ENCODE assay signal across 19 cellular contexts in genomic region chr4:147511005-147511660, GRCh38. TPM values are rescaled to one million over a fixed set of nuclear protein-coding genes. Genes with fewer than 3 reads are reported as not detected.
A peak's percentile ranks its signal among the peaks of the same experiment; 100 is the strongest.
DNase-seq lines count a peak whose midpoint lies in the region; ATAC-seq, FAIRE-seq and TF ChIP-seq lines count a peak whose summit lies in the region.
"Had no signal": no experiment of that assay in that cellular context is flagged by ENCODE, and none has a peak within 500 bp of the region (broad histone marks: within the 10 kb centered on the region; RNA-seq: fewer than 3 reads in every experiment).

No MANE protein-coding gene starts in this region.

- H3K4me3 ChIP-seq in SK-N-SH (ENCODE audit: low read depth in 2 of 2, low read length in 1 of 2) (no peak overlapping the region), cardiac fibroblast (replicated peaks in 1 of 2; ENCODE audit: low read depth in 2 of 2, low read length in 2 of 2) (no peak overlapping the region), mesenchymal stem cell (ENCODE audit: insufficient read depth in 1 of 2, low read depth in 1 of 2, low read length in 2 of 2) (no peak overlapping the region), vagina (no peak overlapping the region), HepG2 (replicated peaks in 1 of 3; ENCODE audit: insufficient read depth in 1 of 3, low read depth in 2 of 3, low read length in 3 of 3) (no peak overlapping the region), SJCRH30 (no peak overlapping the region), HAP-1 (no peak overlapping the region)

- H3K9me2 ChIP-seq in SK-N-SH, result no peaks in the 10 kb centered on the region

- H4K8ac ChIP-seq in mesenchymal stem cell (ENCODE audit: low read length), result no peak overlapping the region

- H3K4me1 ChIP-seq in SK-N-SH (ENCODE audit: control insufficient read depth in 1 of 2, insufficient read depth in 2 of 2, low read depth in 1 of 2, low read length in 1 of 2) (peaks cover 25 to 28% of the 10 kb centered on the region in 2 experiments; a peak in 3 of 4 replicates), mesenchymal stem cell (ENCODE audit: control insufficient read depth, insufficient read depth, low read depth, low read length) (no peaks in the 10 kb centered on the region), vagina (peaks cover 8% of the 10 kb centered on the region), HepG2 (ENCODE audit: insufficient read depth, low read length) (no peaks in the 10 kb centered on the region), SJCRH30 (no peaks in the 10 kb centered on the region), HAP-1 (no peaks in the 10 kb centered on the region)

- H2BK120ac ChIP-seq in mesenchymal stem cell (ENCODE audit: low read depth, low read length), result no peak overlapping the region

- no peaks in the 10 kb centered on the region for H3K79me1 ChIP-seq in mesenchymal stem cell (replicated peaks; ENCODE audit: low read length, poor library complexity, severe bottlenecking)

- H3K14ac ChIP-seq in mesenchymal stem cell (ENCODE audit: low read length in 2 of 2), result no peak overlapping the region

- TF ChIP-seq EP300 in SK-N-SH (IDR thresholded peaks at IDR 0.05; ENCODE audit: borderline replicate concordance in 1 of 2, low read depth in 1 of 2, low read length in 1 of 2) (no peak; a peak in 1 of 4 replicates), HepG2 (IDR thresholded peaks at IDR 0.05; ENCODE audit: low read depth in 2 of 2, low read length in 2 of 2) (no peak), HepG2 (CRISPR knock-in tag; IDR thresholded peaks at IDR 0.05; ENCODE audit: borderline replicate concordance) (no peak)

- WGBS in SK-N-SH (ENCODE audit: low lambda C conversion rate), result 10% methylated on average over 2 of the region's 2 CpGs
- WGBS in mesenchymal stem cell, result 95% methylated on average over 1 of the region's 2 CpGs
- WGBS in HepG2 (ENCODE audit: low lambda C conversion rate), result 1% methylated on average over 2 of the region's 2 CpGs

- peak; percentile 16 for DNase-seq in SK-N-SH
- DNase-seq in cardiac fibroblast (ENCODE audit: low read depth in 2 of 2), result peak; percentile 16 to 33
- no peak for DNase-seq in mesenchymal stem cell
- no peak for DNase-seq in vagina (ENCODE audit: extremely low spot score in 2 of 2)
- DNase-seq in HepG2 (ENCODE audit: low spot score), result no peak
- DNase-seq in SJCRH30, result no peak
- no peak for DNase-seq in HAP-1 (ENCODE audit: low spot score in 2 of 2)
- DNase-seq: GF-D8, H9, NCI-H1694 treated with DMSO at 0.1 percent for 48 hours, NCI-H2081 treated with DMSO at 0.1 percent for 48 hours, NCI-H446, NCI-H526 had no signal

- no peak overlapping the region for H2BK12ac ChIP-seq in mesenchymal stem cell (ENCODE audit: low read length in 2 of 2)

- intact Hi-C loops in vagina (cut with DNase I), result no loop called here
- intact Hi-C loops in HepG2 (cut with micrococcal nuclease; ENCODE audit: unreplicated experiment), result no loop called here

- H3K4ac ChIP-seq in mesenchymal stem cell (ENCODE audit: low read depth in 1 of 2, low read length in 2 of 2), result no peak overlapping the region

- no TSS peak for BruUV-seq in HepG2 (replicated peaks; lab: Mats Ljungman, UMichigan)

- no peak overlapping the region for H2BK15ac ChIP-seq in mesenchymal stem cell (ENCODE audit: low read depth, poor library complexity, severe bottlenecking)

- H3K9ac ChIP-seq in SK-N-SH, result peak overlapping the region; percentile 10; the same call in 1 of the 2 replicates
- peak overlapping the region; percentile 18 for H3K9ac ChIP-seq in mesenchymal stem cell (ENCODE audit: low read length)
- no peak overlapping the region for H3K9ac ChIP-seq in HepG2 (ENCODE audit: insufficient read depth, low read depth, low read length)

- POLR2A ChIA-PET in SK-N-SH (lab: Yijun Ruan, JAX) (no interaction called here), HepG2 (lab: Yijun Ruan, JAX) (no interaction called here)

- FAIRE-seq in HepG2 (lab: Jason Lieb, UNC), result no peak
- FAIRE-seq: RCC 7860 had no signal

- in situ Hi-C loops in HepG2 (cut with HindIII; ENCODE audit: extremely low pct_ligation_motif_present, low pct_unique_long_range_greater_than_20kb), result no loop called here
- in situ Hi-C loops in HAP-1 (cut with MboI; ENCODE audit: low sequenced_read_pairs), result loop anchor here (25.0 kb wide), 1 partner anchor 351 kb away; no protein-coding TSS in a partner anchor

- no peak for TF ChIP-seq CTCF in SK-N-SH (IDR thresholded peaks at IDR 0.05)
- TF ChIP-seq CTCF in cardiac fibroblast (IDR thresholded peaks at IDR 0.05; ENCODE audit: low read depth, low read length), result no peak
- TF ChIP-seq CTCF in vagina (IDR thresholded peaks at IDR 0.05), result no peak
- no peak for TF ChIP-seq CTCF in HepG2 (CRISPR knock-in tag; IDR thresholded peaks at IDR 0.05)

- no peak overlapping the region for H2BK5ac ChIP-seq in mesenchymal stem cell (ENCODE audit: low read depth, low read length, poor library complexity, severe bottlenecking)

- TF ChIP-seq POLR2A in vagina (IDR thresholded peaks at IDR 0.05) (no peak), HepG2 (IDR thresholded peaks at IDR 0.05; ENCODE audit: insufficient read depth in 1 of 2, low read depth in 2 of 2, low read length in 2 of 2) (no peak)

- H4K20me1 ChIP-seq in SK-N-SH (ENCODE audit: insufficient read depth), result no peaks in the 10 kb centered on the region
- H4K20me1 ChIP-seq in HepG2 (ENCODE audit: insufficient read depth, low read length), result no peaks in the 10 kb centered on the region

- H3K4me2 ChIP-seq in SK-N-SH (peak overlapping the region; percentile 29; the same call in 1 of the 2 replicates), mesenchymal stem cell (ENCODE audit: low read length, poor library complexity, severe bottlenecking) (no peak overlapping the region), HepG2 (ENCODE audit: low read depth, low read length) (no peak overlapping the region)

- no peak overlapping the region for H2AK5ac ChIP-seq in mesenchymal stem cell (ENCODE audit: low read length, severe bottlenecking)

- no peak overlapping the region for H3K23ac ChIP-seq in mesenchymal stem cell (ENCODE audit: low read length in 2 of 2)

- H4K91ac ChIP-seq in mesenchymal stem cell (ENCODE audit: low read length), result no peak overlapping the region

- H2AFZ ChIP-seq in SK-N-SH (ENCODE audit: low read depth), result peak overlapping the region; percentile 49; the same call in 1 of the 2 replicates
- no peak overlapping the region for H2AFZ ChIP-seq in mesenchymal stem cell (ENCODE audit: low read depth, low read length)
- no peak overlapping the region for H2AFZ ChIP-seq in HepG2 (ENCODE audit: low read length)

- no peaks in the 10 kb centered on the region for H3K9me3 ChIP-seq in SK-N-SH
- no peaks in the 10 kb centered on the region for H3K9me3 ChIP-seq in mesenchymal stem cell (ENCODE audit: control insufficient read depth, low read length)
- no peaks in the 10 kb centered on the region for H3K9me3 ChIP-seq in vagina
- no peaks in the 10 kb centered on the region for H3K9me3 ChIP-seq in HepG2 (ENCODE audit: low read length)
- H3K9me3 ChIP-seq in SJCRH30 (replicated peaks), result no peaks in the 10 kb centered on the region
- H3K9me3 ChIP-seq in HAP-1, result no peaks in the 10 kb centered on the region

- no peak overlapping the region for H3K18ac ChIP-seq in mesenchymal stem cell (ENCODE audit: low read depth in 1 of 2, low read length in 2 of 2)

- CTCF ChIA-PET in SK-N-SH (lab: Yijun Ruan, JAX) (interaction anchor here (0.6 to 3.6 kb wide), 4 partner anchors 8 to 356 kb away, joined by 3 to 18 read pairs (median 3); no protein-coding TSS in a partner anchor), HepG2 (lab: Yijun Ruan, JAX; ENCODE audit: low intra/inter-chr PET ratio, low total read pairs) (no interaction called here)

- TF ChIP-seq RAD21 in SK-N-SH (IDR thresholded peaks at IDR 0.05; ENCODE audit: low read length), result no peak
- no peak for TF ChIP-seq RAD21 in HepG2 (CRISPR knock-in tag; IDR thresholded peaks at IDR 0.05)

- ATAC-seq in HepG2 (no peak), GM21786 (IDR thresholded peaks at IDR 0.05; ENCODE audit: unreplicated experiment) (no peak)
- ATAC-seq: Right ventricle myocardium inferior had no signal

- H3K27me3 ChIP-seq in SK-N-SH (ENCODE audit: insufficient read depth) (no peaks in the 10 kb centered on the region), mesenchymal stem cell (ENCODE audit: control insufficient read depth in 1 of 2, insufficient read depth in 1 of 2, low read length in 2 of 2) (no peaks in the 10 kb centered on the region), vagina (no peaks in the 10 kb centered on the region), HepG2 (ENCODE audit: control insufficient read depth in 1 of 2, insufficient read depth in 2 of 2, low read length in 2 of 2) (no peaks in the 10 kb centered on the region), SJCRH30 (no peaks in the 10 kb centered on the region), HAP-1 (ENCODE audit: low read depth) (no peaks in the 10 kb centered on the region; the same call in 1 of the 2 replicates)

- no peaks in the 10 kb centered on the region for H3K36me3 ChIP-seq in SK-N-SH (replicated peaks in 1 of 2; ENCODE audit: control insufficient read depth in 1 of 2, insufficient read depth in 2 of 2, low read length in 1 of 2)
- H3K36me3 ChIP-seq in mesenchymal stem cell (ENCODE audit: control insufficient read depth in 1 of 2, insufficient read depth in 2 of 2, low read depth in 1 of 2, low read length in 2 of 2), result no peaks in the 10 kb centered on the region
- no peaks in the 10 kb centered on the region for H3K36me3 ChIP-seq in vagina
- H3K36me3 ChIP-seq in HepG2 (replicated peaks in 1 of 2; ENCODE audit: control insufficient read depth in 1 of 2, insufficient read depth in 2 of 2, low read length in 2 of 2), result no peaks in the 10 kb centered on the region
- H3K36me3 ChIP-seq in SJCRH30, result no peaks in the 10 kb centered on the region
- H3K36me3 ChIP-seq in HAP-1 (replicated peaks), result no peaks in the 10 kb centered on the region

- H3F3A ChIP-seq in SK-N-SH (replicated peaks; ENCODE audit: insufficient read depth), result no peaks in the 10 kb centered on the region

- H3K27ac ChIP-seq in SK-N-SH (ENCODE audit: low read depth in 2 of 2, low read length in 1 of 2) (peak overlapping the region; percentile 64 to 96), mesenchymal stem cell (ENCODE audit: low read length, poor library complexity, severe bottlenecking) (no peak overlapping the region), vagina (peak overlapping the region; percentile 29), HepG2 (ENCODE audit: extremely low read length, insufficient read depth, low read length) (no peak overlapping the region), SJCRH30 (no peak overlapping the region)
- H3K27ac ChIP-seq: C4-2B had no signal

- H3K79me2 ChIP-seq in SK-N-SH (ENCODE audit: insufficient read depth), result no peaks in the 10 kb centered on the region
- no peaks in the 10 kb centered on the region for H3K79me2 ChIP-seq in HepG2 (ENCODE audit: insufficient read depth, low read length)

RNA-seq across cellular contexts. Expression of gene EDNRA, which starts 30.2 kb away (rescaled TPM):
- polyA plus RNA-seq in SK-N-SH (2012; rRNA removed), result 1.2 and 2.0 TPM in 2 replicates
- 2.5 and 2.8 TPM in 2 replicates for polyA plus RNA-seq in SK-N-SH (2012; cell fraction: cytosol; rRNA removed)
- 0.94 and 1.5 TPM in 2 replicates for polyA plus RNA-seq in SK-N-SH (2012; cell fraction: nucleus; rRNA removed)
- polyA plus RNA-seq in mesenchymal stem cell (2013, experiment 1 of 2), result 29.0 TPM
- 32.5 TPM for polyA plus RNA-seq in mesenchymal stem cell (2013, experiment 2 of 2)
- total RNA-seq in vagina, result 41.5 TPM
- total RNA-seq in HepG2 (2016; rRNA removed; fragmentation: Illumina TruSeq; extraction: Trizol), result not detected in 2 replicates
- total RNA-seq in HepG2 (2016; cell fraction: cytosol; rRNA removed; fragmentation: Illumina TruSeq; extraction: Trizol; ENCODE audit: low read depth), result not detected in 2 replicates
- not detected in 2 replicates for total RNA-seq in HepG2 (2016; cell fraction: insoluble cytoplasmic fraction; rRNA removed; fragmentation: Illumina TruSeq; extraction: Trizol)
- not detected in 2 replicates for total RNA-seq in HepG2 (2016; cell fraction: membrane; rRNA removed; fragmentation: Illumina TruSeq; extraction: Trizol)
- total RNA-seq in HepG2 (2016; cell fraction: nucleus; rRNA removed; fragmentation: Illumina TruSeq; extraction: Trizol), result 0.09 TPM in 1 of 2 replicates, not detected in the other
- polyA plus RNA-seq in HepG2 (2011; rRNA removed), result not detected in 2 replicates
- not detected in 2 replicates for polyA plus RNA-seq in HepG2 (2011; cell fraction: cytosol; rRNA removed)
- polyA plus RNA-seq in HepG2 (2011; cell fraction: nucleus; rRNA removed), result not detected in 2 replicates
- polyA plus RNA-seq in HepG2 (2012), result not detected in 2 replicates
- polyA plus RNA-seq in HepG2 (2016; cell fraction: cytosol; fragmentation: Illumina TruSeq; extraction: Trizol; ENCODE audit: low read depth), result not detected in 2 replicates
- polyA plus RNA-seq in HepG2 (2016; cell fraction: insoluble cytoplasmic fraction; fragmentation: Illumina TruSeq; extraction: Trizol; ENCODE audit: low read depth), result not detected in 2 replicates
- polyA plus RNA-seq in HepG2 (2016; cell fraction: membrane; fragmentation: Illumina TruSeq; extraction: Trizol; ENCODE audit: low read depth), result not detected in 2 replicates
- not detected in 2 replicates for polyA plus RNA-seq in HepG2 (2016; cell fraction: nucleus; fragmentation: Illumina TruSeq; extraction: Trizol; ENCODE audit: insufficient read depth, low read depth)
- polyA minus RNA-seq in HepG2 (2011; rRNA and poly(A)+ RNA removed; ENCODE audit: low replicate concordance), result 0.42 TPM in 1 of 2 replicates, not detected in the other
- polyA minus RNA-seq in HepG2 (2011; cell fraction: cytosol; rRNA and poly(A)+ RNA removed), result not detected in 2 replicates
- not detected in 2 replicates for polyA minus RNA-seq in HepG2 (2011; cell fraction: nucleus; rRNA and poly(A)+ RNA removed)
- total RNA-seq in SJCRH30 (2014; rRNA removed; shearing (Covaris generic)), result 1.1 TPM in 2 replicates
- total RNA-seq: MCF 10A, OCI-LY7 had no signal

Comparison
In these comparisons a context has a peak if more than half of its experiments do, and no peak if none do; other contexts are left out.
1. DNase-seq: peak in SK-N-SH (single experiment) and cardiac fibroblast (2 of 2); none in mesenchymal stem cell (single experiment), vagina (0 of 2), HepG2 (single experiment), SJCRH30 (0 of 2) and HAP-1 (0 of 2).
2. H3K27ac ChIP-seq: peak in SK-N-SH (2 of 2) and vagina (single experiment); none in mesenchymal stem cell (single experiment), HepG2 (single experiment) and SJCRH30 (single experiment).
3. RNA of gene EDNRA, which starts 30.2 kb away (total RNA-seq): 41.5 TPM in vagina (single experiment); 1.1 TPM in SJCRH30 and 0.09 TPM in HepG2; every median in the first group is over 10 times any median in the second.
4. Of the 25 proteins assayed by ChIP-seq in both HepG2 and SK-N-SH: peak only in HepG2: none; only in SK-N-SH: MXI1 and TCF12; in both: none; in neither: 23.